30 cellular contexts compared by ENCODE assay signal in the genomic region with DNA sequence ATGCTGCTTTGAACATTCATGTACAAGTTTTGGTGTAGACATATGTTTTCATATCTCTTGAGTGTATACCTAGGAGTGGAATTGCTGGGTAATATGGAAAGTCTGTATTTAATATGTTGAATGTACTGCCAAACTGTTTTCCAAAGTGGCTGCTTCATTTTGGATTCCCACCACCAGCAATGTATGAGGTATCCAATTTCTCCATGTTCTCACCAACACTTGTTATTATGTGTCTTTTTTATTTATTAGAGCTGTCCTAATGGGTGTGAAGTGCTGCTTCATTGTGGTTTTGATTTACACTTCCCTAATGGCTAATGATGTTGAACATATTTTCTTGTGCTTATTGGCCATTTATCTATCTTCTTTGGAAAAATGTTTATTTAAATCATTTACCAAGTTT.
"Had no signal": no experiment of that assay in that cellular context is flagged by ENCODE, and none has a peak within 500 bp of the region (broad histone marks: within the 10 kb centered on the region; RNA-seq: fewer than 3 reads in every experiment).

No MANE protein-coding gene starts in this region.

- H3K4me3 ChIP-seq: ascending aorta, body of pancreas, breast epithelium, cardiac muscle cell had no signal

- H3K27ac ChIP-seq: ascending aorta, body of pancreas, brain microvascular endothelial cell, breast epithelium, cardiac muscle cell had no signal

- H3K27me3 ChIP-seq: ascending aorta, body of pancreas, brain microvascular endothelial cell, cardiac muscle cell had no signal

- ATAC-seq: activated naive CD8-positive, alpha-beta T cell treated with anti-CD3 and anti-CD28 coated beads, Interleukin-2, amount 50 U/mL, for 24 hours; activated T-cell treated with anti-CD3 and anti-CD28 coated beads, Interleukin-2, amount 50 U/mL, for 4 hours; activated T-cell treated with anti-CD3 and anti-CD28 coated beads, Interleukin-2, amount 50 U/mL, for 72 hours; activated T-helper 17 cell treated with anti-CD3 and anti-CD28 coated beads, Interleukin-2, amount 50 U/mL, for 72 hours; body of pancreas had no signal

- DNase-seq: activated effector memory CD4-positive, alpha-beta T cell treated with anti-CD3 and anti-CD28 coated beads, Interleukin-2, amount 50 U/mL, for 16 hours; activated effector memory CD4-positive, alpha-beta T cell treated with Interleukin-2 at 50 U/mL for 16 hours; activated gamma-delta T cell; activated gamma-delta T cell treated with Interleukin-2 at 50 U/mL for 16 hours; activated naive CD4-positive, alpha-beta T cell; activated naive CD4-positive, alpha-beta T cell treated with anti-CD3 and anti-CD28 coated beads for 36 hours; activated naive CD4-positive, alpha-beta T cell treated with anti-CD3 and anti-CD28 coated beads, Interleukin-2, amount 10 ng/mL, durations not matched to agents 7 days and 5 days; activated naive CD4-positive, alpha-beta T cell treated with anti-CD3 and anti-CD28 coated beads, Interleukin-2, amount 50 U/mL, for 16 hours; activated naive CD4-positive, alpha-beta T cell treated with Interleukin-2 at 50 U/mL for 16 hours; activated naive CD8-positive, alpha-beta T cell treated with anti-CD3 and anti-CD28 coated beads for 36 hours; activated naive CD8-positive, alpha-beta T cell treated with anti-CD3 and anti-CD28 coated beads, Interleukin-2, amount 10 ng/mL, durations not matched to agents 7 days and 5 days; activated naive CD8-positive, alpha-beta T cell treated with anti-CD3 and anti-CD28 coated beads, Interleukin-2, amount 50 U/mL, for 24 hours; activated T-cell treated with anti-CD3 and anti-CD28 coated beads, Interleukin-2, amount 50 U/mL, for 24 hours; activated T-cell treated with anti-CD3 and anti-CD28 coated beads, Interleukin-2, amount 50 U/mL, for 4 hours; activated T-cell treated with anti-CD3 and anti-CD28 coated beads, Interleukin-2, amount 50 U/mL, for 48 hours; activated T-cell treated with anti-CD3 and anti-CD28 coated beads, Interleukin-2, amount 50 U/mL, for 72 hours; amniotic stem cell; amygdala; anterior cingulate cortex; aorta; body of pancreas; brain microvascular endothelial cell; caudate nucleus; central memory CD4-positive, alpha-beta T cell; cerebellar nuclear complex had no signal

- H3K4me1 ChIP-seq: ascending aorta, body of pancreas, breast epithelium had no signal

- H3K9me3 ChIP-seq: body of pancreas had no signal

- H3K36me3 ChIP-seq: ascending aorta, brain microvascular endothelial cell, breast epithelium, cardiac muscle cell had no signal

- FAIRE-seq: bronchial epithelial cell had no signal
